In genomic region chr18:36130039-36130831, GRCh38 we compare ENCODE assay signal across 8 cellular contexts. TPM values are rescaled to one million over a fixed set of nuclear protein-coding genes. Genes with fewer than 3 reads are reported as not detected.
A peak's percentile ranks its signal among the peaks of the same experiment; 100 is the strongest.
DNase-seq lines count a peak whose midpoint lies in the region; ATAC-seq, FAIRE-seq and TF ChIP-seq lines count a peak whose summit lies in the region.

No MANE protein-coding gene starts in this region.

- peaks cover 43% of the 10 kb centered on the region for H3K4me1 Mint-ChIP-seq in activated T-helper 17 cell treated with anti-CD3 and anti-CD28 coated beads, Interleukin-2, amount 50 U/mL, for 72 hours

- POLR2A ChIA-PET in BJ (lab: Charles Lee): no interaction called here

- no peaks in the 10 kb centered on the region for H3K27me3 Mint-ChIP-seq in activated T-helper 17 cell treated with anti-CD3 and anti-CD28 coated beads, Interleukin-2, amount 50 U/mL, for 72 hours

- H3K36me3 ChIP-seq in BJ (ENCODE audit: control insufficient read depth, insufficient read depth, low read length) (peaks cover 1% of the 10 kb centered on the region), right atrium auricular region (no peaks in the 10 kb centered on the region)

- H3K9me3 Mint-ChIP-seq in activated T-helper 17 cell treated with anti-CD3 and anti-CD28 coated beads, Interleukin-2, amount 50 U/mL, for 72 hours: no peaks in the 10 kb centered on the region

- peaks cover 63% of the 10 kb centered on the region for H3K36me3 Mint-ChIP-seq in activated T-helper 17 cell treated with anti-CD3 and anti-CD28 coated beads, Interleukin-2, amount 50 U/mL, for 72 hours (ENCODE audit: low read depth)

- peak overlapping the region; percentile 94 for H3K27ac Mint-ChIP-seq in activated T-helper 17 cell treated with anti-CD3 and anti-CD28 coated beads, Interleukin-2, amount 50 U/mL, for 72 hours

- CTCF ChIA-PET in BJ (lab: Yijun Ruan, JAX): interaction anchor here (0.8 to 1.5 kb wide), 2 partner anchors 19 to 113 kb away, joined by 5 read pairs; no protein-coding TSS in a partner anchor

- peak overlapping the region; percentile 77 for H3K4me3 ChIP-seq in BJ (ENCODE audit: low read depth, low read length)
- peak overlapping the region; percentile 59 to 83 for H3K4me3 ChIP-seq in right atrium auricular region
- H3K4me3 ChIP-seq in skin epidermis: peak overlapping the region; percentile 72 to 96 (median 81)

- DNase-seq in BJ (ENCODE audit: low read depth) (no peak), right atrium auricular region (ENCODE audit: low spot score) (no peak), NCI-H1105 treated with DMSO at 0.1 percent for 48 hours (lab: John Stamatoyannopoulos, UW) (no peak), D721Med (ENCODE audit: insufficient read length, low spot score) (no peak)

- no peaks in the 10 kb centered on the region for H3K27me3 ChIP-seq in BJ (ENCODE audit: control insufficient read depth, insufficient read depth, low read length)
- no peaks in the 10 kb centered on the region for H3K27me3 ChIP-seq in right atrium auricular region

- no peaks in the 10 kb centered on the region for H3K9me3 ChIP-seq in right atrium auricular region

- peak overlapping the region; percentile 97 to 99 for H3K27ac ChIP-seq in right atrium auricular region
- H3K27ac ChIP-seq in skin epidermis: peak overlapping the region; percentile 95 to 100 (median 99)

- ATAC-seq in GM19035 (IDR thresholded peaks at IDR 0.05; ENCODE audit: unreplicated experiment) (peak; percentile 26), HG03175 (IDR thresholded peaks at IDR 0.05; ENCODE audit: unreplicated experiment) (peak; percentile 23)
- peak; percentile 22 for ATAC-seq in activated T-helper 17 cell treated with anti-CD3 and anti-CD28 coated beads, Interleukin-2, amount 50 U/mL, for 72 hours (replicated peaks)

- H3K4me1 ChIP-seq in right atrium auricular region: peaks cover 0 to 37% of the 10 kb centered on the region in 2 donors

- TF ChIP-seq CTCF in BJ (IDR thresholded peaks at IDR 0.05; ENCODE audit: insufficient read depth, low read depth, low read length) (no peak), right atrium auricular region (IDR thresholded peaks at IDR 0.05) (no peak), D721Med (IDR thresholded peaks at IDR 0.05; ENCODE audit: insufficient read depth, missing control alignments) (no peak)

- peak overlapping the region; percentile 90 for H3K4me3 Mint-ChIP-seq in activated T-helper 17 cell treated with anti-CD3 and anti-CD28 coated beads, Interleukin-2, amount 50 U/mL, for 72 hours

- FAIRE-seq in D721Med (lab: Jason Lieb, UNC): no peak

RNA-seq across cellular contexts. Expression of gene ELP2, which starts 0.5 kb away (rescaled TPM):
- polyA plus RNA-seq in BJ (2011; rRNA removed): 83.1 and 125 TPM in 2 replicates
- polyA minus RNA-seq in BJ (2011; rRNA and poly(A)+ RNA removed): 89.3 and 130 TPM in 2 replicates
- 10 to 100 TPM; 78.3 to 95.8 TPM for total RNA-seq in activated T-helper 17 cell treated with anti-CD3 and anti-CD28 coated beads, Interleukin-2, amount 50 U/mL, for 72 hours
- 10 to 100 TPM; 21.7 to 31.4 TPM for total RNA-seq in right atrium auricular region

RNA-seq across cellular contexts. Expression of gene SLC39A6, which starts 1.1 kb away (rescaled TPM):
- 99.2 and 116 TPM in 2 replicates for polyA plus RNA-seq in BJ (2011; rRNA removed)
- 49.6 and 71.9 TPM in 2 replicates for polyA minus RNA-seq in BJ (2011; rRNA and poly(A)+ RNA removed)
- 10 to 100 TPM; 29.2 to 41.7 TPM for total RNA-seq in activated T-helper 17 cell treated with anti-CD3 and anti-CD28 coated beads, Interleukin-2, amount 50 U/mL, for 72 hours
- total RNA-seq in right atrium auricular region: 10 to 100 TPM; 15.9 to 20.0 TPM

RNA-seq across cellular contexts. Expression of gene MOCOS, which starts 57.1 kb away (rescaled TPM):
- polyA plus RNA-seq in BJ (2011; rRNA removed): 12.5 and 12.6 TPM in 2 replicates
- 19.8 and 28.9 TPM in 2 replicates for polyA minus RNA-seq in BJ (2011; rRNA and poly(A)+ RNA removed)
- under 1 TPM; 0.19 TPM for total RNA-seq in activated T-helper 17 cell treated with anti-CD3 and anti-CD28 coated beads, Interleukin-2, amount 50 U/mL, for 72 hours
- under 1 TPM; 0.11 to 0.51 TPM for total RNA-seq in right atrium auricular region
